ENCODE assay signal across 15 cellular contexts in genomic region chr6:111550953-111551352, GRCh38. TPM values are rescaled to one million over a fixed set of nuclear protein-coding genes. Genes with fewer than 3 reads are reported as not detected.
DNase-seq lines count a peak whose midpoint lies in the region; ATAC-seq and TF ChIP-seq lines count a peak whose summit lies in the region.
"Had no signal": no experiment of that assay in that cellular context is flagged by ENCODE, and none has a peak within 500 bp of the region (broad histone marks: within the 10 kb centered on the region; RNA-seq: fewer than 3 reads in every experiment).

No MANE protein-coding gene starts in this region.

- H3K4me3 Mint-ChIP-seq in Caco-2 (ENCODE audit: unreplicated experiment) (no peak overlapping the region), progenitor cell of endocrine pancreas (ENCODE audit: low read depth) (no peak overlapping the region)
- H3K4me3 Mint-ChIP-seq: stimulated activated naive CD8-positive, alpha-beta T cell treated with anti-CD3 and anti-CD28 coated beads, Interleukin-15, Interleukin-2, amounts not matched to agents 100 ng/mL and 50 ng/mL, for 24 hours; T-helper 1 cell treated with Interleukin-12 subunit alpha and Interleukin-12 subunit beta and Interleukin-4 antibody, amounts not matched to agents 30 μg/mL and 1 μg/mL, for 36 hours had no signal

- H3K9me3 ChIP-seq in Caco-2, result no peaks in the 10 kb centered on the region
- H3K9me3 ChIP-seq: HAP-1 had no signal

- peaks cover 23% of the 10 kb centered on the region for H3K4me1 ChIP-seq in Caco-2

- H3K36me3 Mint-ChIP-seq in Caco-2 (ENCODE audit: insufficient read depth, unreplicated experiment) (peaks cover 7% of the 10 kb centered on the region), progenitor cell of endocrine pancreas (ENCODE audit: insufficient read depth) (no peaks in the 10 kb centered on the region)

- BruUV-seq in Caco-2 (replicated peaks; lab: Mats Ljungman, UMichigan), result no TSS peak

- H3K4me1 Mint-ChIP-seq in Caco-2 (ENCODE audit: low read depth, unreplicated experiment) (peaks cover 35% of the 10 kb centered on the region), progenitor cell of endocrine pancreas (ENCODE audit: low read depth) (peaks cover 64% of the 10 kb centered on the region)

- TF ChIP-seq CTCF in Caco-2 (IDR thresholded peaks at IDR 0.05; ENCODE audit: insufficient read depth in 1 of 2, low read depth in 1 of 2, low read length in 1 of 2, severe bottlenecking in 1 of 2, unreplicated experiment in 1 of 2), result no peak
- no peak for TF ChIP-seq CTCF in dorsolateral prefrontal cortex (IDR thresholded peaks at IDR 0.05 in 54 of 56, conservative IDR thresholded peaks at IDR 0.05 in 2 of 56; ENCODE audit: low read depth in 1 of 56, partially characterized antibody in 56 of 56)
- no peak for TF ChIP-seq CTCF in progenitor cell of endocrine pancreas (IDR thresholded peaks at IDR 0.05; ENCODE audit: unreplicated experiment)

- POLR2A ChIA-PET in Caco-2 (lab: Charles Lee), result no interaction called here

- peak overlapping the region; percentile 74 for H3K27ac Mint-ChIP-seq in Caco-2 (ENCODE audit: unreplicated experiment)
- peak overlapping the region; percentile 98 for H3K27ac Mint-ChIP-seq in progenitor cell of endocrine pancreas
- H3K27ac Mint-ChIP-seq: stimulated activated naive CD8-positive, alpha-beta T cell treated with anti-CD3 and anti-CD28 coated beads, Interleukin-15, Interleukin-2, amounts not matched to agents 100 ng/mL and 50 ng/mL, for 24 hours; T-helper 1 cell treated with Interleukin-12 subunit alpha and Interleukin-12 subunit beta and Interleukin-4 antibody, amounts not matched to agents 30 μg/mL and 1 μg/mL, for 36 hours had no signal

- CTCF ChIA-PET in Caco-2 (lab: Charles Lee), result no interaction called here

- H3K4me3 ChIP-seq in Caco-2 (ENCODE audit: low read depth, low read length) (no peak overlapping the region), dorsolateral prefrontal cortex (no peak overlapping the region)
- H3K4me3 ChIP-seq: HAP-1 had no signal

- intact Hi-C loops in Caco-2 (cut with micrococcal nuclease; ENCODE audit: unreplicated experiment) (no loop called here), dorsolateral prefrontal cortex (cut with DNase I) (loop anchor here in 1 of 2 donors (5.0 kb wide), 1 partner anchor 69 kb away; the partner anchor contains the start of gene REV3L)

- H3K27me3 ChIP-seq in Caco-2 (replicated peaks; ENCODE audit: control insufficient read depth, insufficient read depth, low read length) (no peaks in the 10 kb centered on the region), dorsolateral prefrontal cortex (no peaks in the 10 kb centered on the region)

- ATAC-seq in HG02642 (IDR thresholded peaks at IDR 0.05; ENCODE audit: poor library complexity, unreplicated experiment), result no peak
- no peak for ATAC-seq in GM19455 (IDR thresholded peaks at IDR 0.05; ENCODE audit: unreplicated experiment)

- DNase-seq in Caco-2 (no peak), NCI-H1105 (lab: John Stamatoyannopoulos, UW) (peak; percentile 25), dorsolateral prefrontal cortex (no peak), progenitor cell of endocrine pancreas (ENCODE audit: low spot score, unreplicated experiment) (no peak), GM19240 (ENCODE audit: insufficient read length, low spot score) (no peak), NCI-H1436 (lab: John Stamatoyannopoulos, UW) (no peak)
- DNase-seq: activated CD4-positive, alpha-beta T cell treated with anti-CD3 and anti-CD28 coated beads, Interleukin-2, amount 50 U/mL, for 1 hour; activated gamma-delta T cell; central memory CD4-positive, alpha-beta T cell; NCI-H1694 treated with DMSO at 0.1 percent for 48 hours had no signal

- no peaks in the 10 kb centered on the region for H3K9me3 Mint-ChIP-seq in Caco-2 (ENCODE audit: unreplicated experiment)
- H3K9me3 Mint-ChIP-seq in progenitor cell of endocrine pancreas (ENCODE audit: low read depth), result no peaks in the 10 kb centered on the region
- H3K9me3 Mint-ChIP-seq: stimulated activated naive CD8-positive, alpha-beta T cell treated with anti-CD3 and anti-CD28 coated beads, Interleukin-15, Interleukin-2, amounts not matched to agents 100 ng/mL and 50 ng/mL, for 24 hours; T-helper 1 cell treated with Interleukin-12 subunit alpha and Interleukin-12 subunit beta and Interleukin-4 antibody, amounts not matched to agents 30 μg/mL and 1 μg/mL, for 36 hours had no signal

- H3K36me3 ChIP-seq in Caco-2 (ENCODE audit: control insufficient read depth, insufficient read depth, low read length), result no peaks in the 10 kb centered on the region
- H3K36me3 ChIP-seq: HAP-1 had no signal

- peak overlapping the region in 51 of 59 donors; percentile 4 to 89 (median 79) for H3K27ac ChIP-seq in dorsolateral prefrontal cortex

- H3K27me3 Mint-ChIP-seq in Caco-2 (ENCODE audit: insufficient read depth, unreplicated experiment) (no peaks in the 10 kb centered on the region), progenitor cell of endocrine pancreas (no peaks in the 10 kb centered on the region)
- H3K27me3 Mint-ChIP-seq: stimulated activated naive CD8-positive, alpha-beta T cell treated with anti-CD3 and anti-CD28 coated beads, Interleukin-15, Interleukin-2, amounts not matched to agents 100 ng/mL and 50 ng/mL, for 24 hours had no signal

RNA-seq across cellular contexts. Expression of gene TRAF3IP2, which starts 54.7 kb away (rescaled TPM):
- total RNA-seq in Caco-2 (2022) (14.9 and 16.2 TPM in 2 replicates), dorsolateral prefrontal cortex (10 to 100 TPM in 109 of 120 experiments, 1 to 10 TPM in 11; 7.7 to 42.4 (median 16.0) TPM), progenitor cell of endocrine pancreas (23.4 and 24.9 TPM in 2 replicates)
